Comparison of ENCODE assay signal across 8 cellular contexts in genomic region chr22:38700789-38701628, GRCh38. TPM values are rescaled to one million over a fixed set of nuclear protein-coding genes. Genes with fewer than 3 reads are reported as not detected.
A peak's percentile ranks its signal among the peaks of the same experiment; 100 is the strongest.
DNase-seq lines count a peak whose midpoint lies in the region; ATAC-seq, FAIRE-seq and TF ChIP-seq lines count a peak whose summit lies in the region.

TSS of gene JOSD1 (minus strand) at chr22:38700943. CDS start at chr22:38699987, 956 bp downstream.

- peak within 1 kb of the TSS; percentile 84 for H3K27ac ChIP-seq in KMS-11
- peak within 1 kb of the TSS; percentile 96 to 99 (median 98) for H3K27ac ChIP-seq in esophagus muscularis mucosa (replicated peaks in 1 of 4)
- H3K27ac ChIP-seq in muscle layer of duodenum (ENCODE audit: low read length) = peak within 1 kb of the TSS; percentile 88

- peak; percentile 97 for TF ChIP-seq POLR2A in esophagus muscularis mucosa (IDR thresholded peaks at IDR 0.05; ENCODE audit: low read depth)

- H3K27me3 ChIP-seq in KMS-11 (ENCODE audit: insufficient read depth, low read depth) (no peaks in the 10 kb centered on the region), esophagus muscularis mucosa (no peaks in the 10 kb centered on the region), muscle layer of duodenum (ENCODE audit: low read depth, low read length) (no peaks in the 10 kb centered on the region)

- no peak for TF ChIP-seq CTCF in D721Med (IDR thresholded peaks at IDR 0.05; ENCODE audit: insufficient read depth, missing control alignments)
- no peak for TF ChIP-seq CTCF in KMS-11 (conservative IDR thresholded peaks at IDR 0.05; ENCODE audit: low read depth, low read length)
- TF ChIP-seq CTCF in esophagus muscularis mucosa (IDR thresholded peaks at IDR 0.05) = peak in 1 of 3 experiments; percentile 17

- H3K36me3 ChIP-seq in KMS-11 (ENCODE audit: insufficient read depth) (no peaks in the 10 kb centered on the region), esophagus muscularis mucosa (no peaks in the 10 kb centered on the region), muscle layer of duodenum (ENCODE audit: control insufficient read depth in 1 of 2, insufficient read depth in 2 of 2, low read length in 2 of 2) (no peaks in the 10 kb centered on the region)

- no peaks in the 10 kb centered on the region for H4K20me1 ChIP-seq in KMS-11 (ENCODE audit: insufficient read depth)

- peak; percentile 31 for ATAC-seq in GM21529 (IDR thresholded peaks at IDR 0.05; ENCODE audit: unreplicated experiment)

- H3K4me3 ChIP-seq in KMS-11 (IDR thresholded peaks at IDR 0.05; ENCODE audit: insufficient read depth, low read depth, low read length) (no peak within 1 kb of the TSS), esophagus muscularis mucosa (peak within 1 kb of the TSS; percentile 71 to 95 (median 84)), muscle layer of duodenum (ENCODE audit: low read depth in 1 of 2, low read length in 2 of 2) (peak within 1 kb of the TSS; percentile 63 to 69)

- peaks cover 36% of the 10 kb centered on the region for H3K79me2 ChIP-seq in KMS-11 (ENCODE audit: insufficient read depth, low read depth)

- DNase-seq in D721Med (ENCODE audit: insufficient read length, low spot score) (peak; percentile 52), RCC 7860 (ENCODE audit: low spot score) (peak; percentile 71), activated T-helper 1 cell treated with Interleukin-2 at 50 U/mL for 16 hours (ENCODE audit: low read depth) (peak; percentile 97), esophagus muscularis mucosa (ENCODE audit: extremely low spot score) (peak; percentile 98)
- peak; percentile 97 for DNase-seq in stimulated activated CD8-positive, alpha-beta memory T cell treated with anti-CD3 and anti-CD28 coated beads, Interleukin-7, amount 100 ng/mL, for 24 hours (ENCODE audit: low read depth)

- H2AFZ ChIP-seq in KMS-11 (ENCODE audit: low read depth) = peak within 1 kb of the TSS; percentile 80

- FAIRE-seq in D721Med (lab: Jason Lieb, UNC) (no peak), RCC 7860 (lab: Jason Lieb, UNC) (no peak)

- peak within 1 kb of the TSS; percentile 68 for H3K4me2 ChIP-seq in KMS-11

- TF ChIP-seq EP300 in esophagus muscularis mucosa (IDR thresholded peaks at IDR 0.05) = peak; percentile 93

- H3K4me1 ChIP-seq in KMS-11 (ENCODE audit: low read depth, poor library complexity, severe bottlenecking) (peaks cover 41% of the 10 kb centered on the region), esophagus muscularis mucosa (peaks cover 43 to 60% (median 54%) of the 10 kb centered on the region in 4 donors), muscle layer of duodenum (ENCODE audit: control insufficient read depth in 1 of 2, insufficient read depth in 2 of 2, low read length in 2 of 2) (peaks cover 23 to 39% of the 10 kb centered on the region in 2 donors)

- intact Hi-C loops in esophagus muscularis mucosa (cut with DNase I) = no loop called here

- H3K9me3 ChIP-seq in esophagus muscularis mucosa (no peaks in the 10 kb centered on the region), muscle layer of duodenum (ENCODE audit: control insufficient read depth in 1 of 2, low read length in 2 of 2) (no peaks in the 10 kb centered on the region)

- WGBS in esophagus muscularis mucosa = 0% methylated on average over 15 of the region's 94 CpGs

- H3K9ac ChIP-seq in KMS-11 = peak within 1 kb of the TSS; percentile 95

RNA-seq across cellular contexts. Expression of gene JOSD1, which starts in this region (rescaled TPM):
- 10 to 100 TPM; 49.4 to 76.9 (median 59.4) TPM for total RNA-seq in esophagus muscularis mucosa
